ENCODE assay signal across 8 cellular contexts in the genomic region with DNA sequence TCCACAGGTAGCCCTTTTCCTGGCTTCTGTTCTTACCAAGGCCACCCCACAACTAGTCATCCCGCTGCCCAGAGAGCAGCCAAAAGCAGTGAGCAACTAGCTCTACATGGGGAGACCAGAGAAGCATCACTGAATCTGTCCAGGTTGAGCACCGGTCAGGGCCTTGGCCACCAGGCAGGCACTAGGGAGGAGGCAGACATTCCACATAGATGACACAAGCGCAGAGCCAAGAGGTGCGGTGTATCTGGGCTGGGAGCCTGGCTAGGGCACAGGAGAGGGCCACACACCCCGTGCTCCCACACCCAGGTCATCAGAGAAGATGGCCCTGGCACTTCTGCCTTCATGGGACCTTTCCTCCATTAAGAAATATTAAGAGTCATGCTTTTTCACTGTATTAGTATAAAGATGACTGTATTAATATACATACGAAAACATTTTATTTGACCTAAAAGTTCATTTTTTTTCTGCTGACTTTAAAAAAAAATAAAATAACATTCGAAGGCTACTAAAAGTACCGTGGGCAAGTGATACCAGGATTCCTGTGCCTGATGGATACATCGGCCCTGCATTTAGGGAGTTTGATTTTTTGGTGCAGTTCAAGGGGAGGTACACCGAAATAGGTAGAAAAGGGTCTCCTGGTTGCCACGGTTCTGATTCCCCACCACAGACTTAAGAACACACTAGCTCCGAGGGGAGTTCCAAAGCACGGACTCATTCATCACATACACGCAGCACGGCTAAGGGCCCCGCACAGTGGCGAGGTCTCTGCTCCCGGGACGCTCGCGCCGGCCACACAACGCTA. TPM values are rescaled to one million over a fixed set of nuclear protein-coding genes. Genes with fewer than 3 reads are reported as not detected.
A peak's percentile ranks its signal among the peaks of the same experiment; 100 is the strongest.
DNase-seq lines count a peak whose midpoint lies in the region; ATAC-seq and TF ChIP-seq lines count a peak whose summit lies in the region.

No MANE protein-coding gene starts in this region.

- peak; percentile 33 for DNase-seq in IMR-90
- DNase-seq in amniotic epithelial cell (ENCODE audit: low read depth) = peak; percentile 39
- DNase-seq in iPS-NIHi7 (ENCODE audit: extremely low spot score) = peak; percentile 72
- DNase-seq in stimulated activated naive CD8-positive, alpha-beta T cell treated with anti-CD3 and anti-CD28 coated beads, Interleukin-15, Interleukin-2, amounts not matched to agents 100 U/mL and 50 U/mL, for 24 hours = no peak
- DNase-seq in NCI-H748 treated with DMSO at 0.1 percent for 48 hours (lab: John Stamatoyannopoulos, UW) = no peak
- DNase-seq in NOMO-1 treated with DMSO at 0.1 percent for 48 hours (lab: John Stamatoyannopoulos, UW; ENCODE audit: unreplicated experiment) = no peak
- no peak for DNase-seq in stimulated activated CD4-positive, alpha-beta T cell treated with anti-CD3 and anti-CD28 coated beads, Interleukin-4, amount 100 ng/mL, for 24 hours

- H3K56ac ChIP-seq in IMR-90 (ENCODE audit: extremely low read depth, insufficient read depth, low read length) = peak overlapping the region; percentile 10

- peaks cover 6% of the 10 kb centered on the region; the same call in 1 of the 2 replicates for H3K36me3 ChIP-seq in IMR-90 (ENCODE audit: control insufficient read depth, insufficient read depth, low read length)

- H3K14ac ChIP-seq in IMR-90 (replicated peaks; ENCODE audit: low read depth, low read length) = peak overlapping the region; percentile 94

- H2AFZ ChIP-seq in IMR-90 (replicated peaks; ENCODE audit: low read length, poor library complexity) = peak overlapping the region; percentile 92

- no peak overlapping the region for H2BK15ac ChIP-seq in IMR-90 (ENCODE audit: low read depth, low read length)

- 9% methylated on average over 7 of the region's 23 CpGs; no CpG with 5 or more reads in 1 of the 2 experiments for WGBS in IMR-90 (ENCODE audit: extremely low coverage in 2 of 2, insufficient read length in 1 of 2), 2 experiments

- TF ChIP-seq RAD21 in IMR-90 (IDR thresholded peaks at IDR 0.05; ENCODE audit: low read length) = no peak

- dilution Hi-C loops in IMR-90 (cut with HindIII; ENCODE audit: low sequenced_read_pairs, unreplicated experiment) = no loop called here

- BruUV-seq in IMR-90 (replicated peaks; lab: Mats Ljungman, UMichigan) = no TSS peak

- H3K23ac ChIP-seq in IMR-90 (ENCODE audit: low read depth, low read length) = peak overlapping the region; percentile 94

- peak overlapping the region; percentile 100 for H3K4me2 ChIP-seq in IMR-90 (ENCODE audit: low read depth, low read length)

- H3K4ac ChIP-seq in IMR-90 (ENCODE audit: low read depth, low read length) = peak overlapping the region; percentile 67; the same call in 1 of the 2 replicates

- no peak overlapping the region for H3K18ac ChIP-seq in IMR-90 (ENCODE audit: low read depth, low read length)

- H3K4me1 ChIP-seq in IMR-90 (ENCODE audit: control insufficient read depth, insufficient read depth, low read length) = peaks cover 16% of the 10 kb centered on the region

- H3K9me3 ChIP-seq in IMR-90 (ENCODE audit: control insufficient read depth, insufficient read depth, low read length) = no peaks in the 10 kb centered on the region

- H2BK20ac ChIP-seq in IMR-90 (ENCODE audit: low read depth, low read length) = no peak overlapping the region

- in situ Hi-C loops in IMR-90 (cut with MboI; ENCODE audit: low sequenced_read_pairs) = no loop called here

- peaks cover 26 to 56% of the 10 kb centered on the region in 2 experiments for H3K79me1 ChIP-seq in IMR-90 (ENCODE audit: low read depth in 1 of 2, low read length in 2 of 2)

- no peak overlapping the region for H2BK5ac ChIP-seq in IMR-90 (ENCODE audit: low read depth, low read length, poor library complexity, severe bottlenecking)

- H3K4me3 ChIP-seq in IMR-90 (ENCODE audit: insufficient read depth, low read depth, low read length) = peak overlapping the region; percentile 99

- no peak overlapping the region for H2BK120ac ChIP-seq in IMR-90 (ENCODE audit: low read depth, low read length)

- H3K9me1 ChIP-seq in IMR-90 (ENCODE audit: insufficient read depth, low read length) = peaks cover 32% of the 10 kb centered on the region

- intact Hi-C loops in IMR-90 (cut with micrococcal nuclease) = loop anchor here (5.0 kb wide), 1 partner anchor 59 kb away; no protein-coding TSS in a partner anchor

- H2AK9ac ChIP-seq in IMR-90 (replicated peaks; ENCODE audit: low read depth, low read length, poor library complexity) = peak overlapping the region; percentile 97

- TF ChIP-seq POLR2A in IMR-90 (IDR thresholded peaks at IDR 0.05; ENCODE audit: low read depth, low read length) = no peak

- no peak overlapping the region for H4K91ac ChIP-seq in IMR-90 (ENCODE audit: insufficient read depth, low read depth, low read length)

- H4K5ac ChIP-seq in IMR-90 (ENCODE audit: low read depth, low read length) = no peak overlapping the region

- CTCF ChIA-PET in IMR-90 (lab: Yijun Ruan, JAX) = interaction anchor here (0.7 kb wide), 1 partner anchor 49 kb away, joined by 3 read pairs; no protein-coding TSS in a partner anchor

- TF ChIP-seq CTCF in IMR-90 (conservative IDR thresholded peaks at IDR 0.05; ENCODE audit: low read depth, low read length) = no peak

- H3K9ac ChIP-seq in IMR-90 (ENCODE audit: low read depth, low read length) = peak overlapping the region; percentile 88

- H4K8ac ChIP-seq in IMR-90 (ENCODE audit: low read depth in 2 of 2, low read length in 2 of 2) = peak overlapping the region in 1 of 2 experiments; percentile 44; a peak in 1 of 4 replicates

- ATAC-seq in GM18502 (IDR thresholded peaks at IDR 0.05; ENCODE audit: poor library complexity, unreplicated experiment) (peak; percentile 22), IMR-90 (ENCODE audit: low read depth) (peak; percentile 24)
- peak; percentile 11 for ATAC-seq in stimulated activated naive CD8-positive, alpha-beta T cell treated with anti-CD3 and anti-CD28 coated beads, Interleukin-15, Interleukin-2, amounts not matched to agents 100 U/mL and 50 U/mL, for 24 hours

- H4K20me1 ChIP-seq in IMR-90 (ENCODE audit: insufficient read depth, low read length) = peaks cover 57% of the 10 kb centered on the region

- peak overlapping the region; percentile 78 for H2AK5ac ChIP-seq in IMR-90 (ENCODE audit: low read depth, low read length)

- H3K27me3 ChIP-seq in IMR-90 (ENCODE audit: control insufficient read depth, insufficient read depth, low read length) = no peaks in the 10 kb centered on the region

- POLR2A ChIA-PET in IMR-90 (lab: Charles Lee; ENCODE audit: unreplicated experiment) = no interaction called here

- peak overlapping the region; percentile 94 for H3K27ac ChIP-seq in IMR-90 (ENCODE audit: insufficient read depth, low read length)

TF ChIP-seq in IMR-90, 13 proteins besides CTCF, POLR2A, EP300 and RAD21 (continues in another document):
- no peak for TF ChIP-seq SMC3 (IDR thresholded peaks at IDR 0.05; ENCODE audit: low read depth, low read length)
- no peak for TF ChIP-seq MXI1 (IDR thresholded peaks at IDR 0.05; ENCODE audit: borderline replicate concordance, low read depth, low read length)
- no peak for TF ChIP-seq RFX5 (IDR thresholded peaks at IDR 0.05; ENCODE audit: low read depth, low read length)
- no peak for TF ChIP-seq MAFK (IDR thresholded peaks at IDR 0.05; ENCODE audit: low read depth, low read length)
- TF ChIP-seq FOS (IDR thresholded peaks at IDR 0.05; ENCODE audit: low read depth, low read length) = no peak
- TF ChIP-seq CHD1 (IDR thresholded peaks at IDR 0.05; ENCODE audit: low read depth, low read length) = no peak
- no peak for TF ChIP-seq RCOR1 (IDR thresholded peaks at IDR 0.05; ENCODE audit: insufficient replicate concordance, low read length)
- no peak for TF ChIP-seq CEBPB (IDR thresholded peaks at IDR 0.05; ENCODE audit: low read depth, low read length)
- no peak for TF ChIP-seq BHLHE40 (IDR thresholded peaks at IDR 0.05; ENCODE audit: low read depth, low read length)
- TF ChIP-seq, protein P1, sequence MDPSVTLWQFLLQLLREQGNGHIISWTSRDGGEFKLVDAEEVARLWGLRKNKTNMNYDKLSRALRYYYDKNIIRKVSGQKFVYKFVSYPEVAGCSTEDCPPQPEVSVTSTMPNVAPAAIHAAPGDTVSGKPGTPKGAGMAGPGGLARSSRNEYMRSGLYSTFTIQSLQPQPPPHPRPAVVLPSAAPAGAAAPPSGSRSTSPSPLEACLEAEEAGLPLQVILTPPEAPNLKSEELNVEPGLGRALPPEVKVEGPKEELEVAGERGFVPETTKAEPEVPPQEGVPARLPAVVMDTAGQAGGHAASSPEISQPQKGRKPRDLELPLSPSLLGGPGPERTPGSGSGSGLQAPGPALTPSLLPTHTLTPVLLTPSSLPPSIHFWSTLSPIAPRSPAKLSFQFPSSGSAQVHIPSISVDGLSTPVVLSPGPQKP (IDR thresholded peaks at IDR 0.05; ENCODE audit: borderline replicate concordance, low read depth, low read length) = no peak

RNA-seq across cellular contexts. Expression of gene DGCR2, which starts 1.2 kb away (rescaled TPM):
- total RNA-seq in IMR-90 (2012; rRNA removed) = 17.2 and 18.6 TPM in 2 replicates
- 33.5 and 35.4 TPM in 2 replicates for polyA plus RNA-seq in IMR-90 (2012; rRNA removed)
- polyA plus RNA-seq in IMR-90 (2012; cell fraction: cytosol; rRNA removed) = 29.9 and 40.0 TPM in 2 replicates
- polyA plus RNA-seq in IMR-90 (2012; cell fraction: nucleus; rRNA removed; ENCODE audit: low replicate concordance) = 21.0 and 41.5 TPM in 2 replicates

RNA-seq across cellular contexts. Expression of gene TSSK2, which starts 10.1 kb away (rescaled TPM):
- total RNA-seq in IMR-90 (2012; rRNA removed) = not detected in 2 replicates
- not detected in 2 replicates for polyA plus RNA-seq in IMR-90 (2012; rRNA removed)
- not detected in 2 replicates for polyA plus RNA-seq in IMR-90 (2012; cell fraction: cytosol; rRNA removed)
- not detected in 2 replicates for polyA plus RNA-seq in IMR-90 (2012; cell fraction: nucleus; rRNA removed; ENCODE audit: low replicate concordance)

RNA-seq across cellular contexts. Expression of gene ESS2, which starts 23.4 kb away (rescaled TPM):
- 13.4 and 16.7 TPM in 2 replicates for total RNA-seq in IMR-90 (2012; rRNA removed)
- polyA plus RNA-seq in IMR-90 (2012; rRNA removed) = 17.3 and 18.3 TPM in 2 replicates
- polyA plus RNA-seq in IMR-90 (2012; cell fraction: cytosol; rRNA removed) = 19.4 and 22.2 TPM in 2 replicates
- 22.1 and 33.4 TPM in 2 replicates for polyA plus RNA-seq in IMR-90 (2012; cell fraction: nucleus; rRNA removed; ENCODE audit: low replicate concordance)

RNA-seq across cellular contexts. Expression of gene GSC2, which starts 29.1 kb away (rescaled TPM):
- not detected in 2 replicates for total RNA-seq in IMR-90 (2012; rRNA removed)
- polyA plus RNA-seq in IMR-90 (2012; rRNA removed) = not detected in 2 replicates
- polyA plus RNA-seq in IMR-90 (2012; cell fraction: cytosol; rRNA removed) = not detected in 2 replicates
- polyA plus RNA-seq in IMR-90 (2012; cell fraction: nucleus; rRNA removed; ENCODE audit: low replicate concordance) = not detected in 2 replicates

RNA-seq across cellular contexts. Expression of gene SLC25A1, which starts 57.5 kb away (rescaled TPM):
- total RNA-seq in IMR-90 (2012; rRNA removed) = 41.0 and 46.1 TPM in 2 replicates
- 56.5 and 58.5 TPM in 2 replicates for polyA plus RNA-seq in IMR-90 (2012; rRNA removed)
- 55.4 and 87.6 TPM in 2 replicates for polyA plus RNA-seq in IMR-90 (2012; cell fraction: cytosol; rRNA removed)
- 39.2 and 103 TPM in 2 replicates for polyA plus RNA-seq in IMR-90 (2012; cell fraction: nucleus; rRNA removed; ENCODE audit: low replicate concordance)

Comparison
In these comparisons a context has a peak if more than half of its experiments do, and no peak if none do; other contexts are left out.
1. DNase-seq: peak in IMR-90 (single experiment), amniotic epithelial cell (single experiment) and iPS-NIHi7 (single experiment); none in stimulated activated naive CD8-positive, alpha-beta T cell treated with anti-CD3 and anti-CD28 coated beads, Interleukin-15, Interleukin-2, amounts not matched to agents 100 U/mL and 50 U/mL, for 24 hours (single experiment), NCI-H748 treated with DMSO at 0.1 percent for 48 hours (single experiment), NOMO-1 treated with DMSO at 0.1 percent for 48 hours (single experiment) and stimulated activated CD4-positive, alpha-beta T cell treated with anti-CD3 and anti-CD28 coated beads, Interleukin-4, amount 100 ng/mL, for 24 hours (single experiment).
2. Peak in every context shown above with its lines, with median percentiles within 50 percentile points of each other: ATAC-seq.